In genomic region chr20:25042531-25043498, GRCh38 we compare ENCODE assay signal across 8 cellular contexts. TPM values are rescaled to one million over a fixed set of nuclear protein-coding genes. Genes with fewer than 3 reads are reported as not detected.
DNase-seq lines count a peak whose midpoint lies in the region; ATAC-seq and TF ChIP-seq lines count a peak whose summit lies in the region.

No MANE protein-coding gene starts in this region.

- H3K36me3 ChIP-seq in DOHH2 (ENCODE audit: control insufficient read depth, low read length) (no peaks in the 10 kb centered on the region), left ventricle myocardium inferior (peaks cover 17% of the 10 kb centered on the region)

- 0 out of 2 replicates have a peak, but pooled peaks cover 3% of the 10 kb centered on the region for H4K20me1 ChIP-seq in DOHH2 (ENCODE audit: control insufficient read depth, insufficient read depth, low read depth, low read length)

- H3K27ac ChIP-seq in DOHH2 (ENCODE audit: low read depth, low read length) (0 out of 2 replicates have a peak overlapping the region, but pooled peaks have one; percentile 16), left ventricle myocardium inferior (replicated peaks) (peak overlapping the region; percentile 98), substantia nigra (ENCODE audit: low read depth, low read length, poor library complexity, severe bottlenecking) (peak overlapping the region; percentile 83)

- peak overlapping the region; percentile 89 for H3K27ac Mint-ChIP-seq in activated CD8-positive, alpha-beta T cell treated with anti-CD3 and anti-CD28 coated beads, Interleukin-2, amount 10 ng/mL, durations not matched to agents 7 days and 5 days

- DNase-seq in activated CD8-positive, alpha-beta T cell treated with anti-CD3 and anti-CD28 coated beads, Interleukin-2, amount 10 ng/mL, durations not matched to agents 7 days and 5 days = peak; percentile 77
- peak; percentile 70 for DNase-seq in left ventricle myocardium inferior
- DNase-seq in substantia nigra (lab: John Stamatoyannopoulos, UW) = peak in 19 of 49 donors; percentile 19 to 65 (median 45)
- no peak for DNase-seq in putamen (ENCODE audit: low spot score)
- DNase-seq in 8988T = no peak

- H3K27me3 Mint-ChIP-seq in activated CD8-positive, alpha-beta T cell treated with anti-CD3 and anti-CD28 coated beads, Interleukin-2, amount 10 ng/mL, durations not matched to agents 7 days and 5 days (ENCODE audit: low read depth) = no peaks in the 10 kb centered on the region

- no peaks in the 10 kb centered on the region for H3K9me2 ChIP-seq in DOHH2 (replicated peaks; ENCODE audit: control insufficient read depth, low read length)

- intact Hi-C loops in left ventricle myocardium inferior (cut with micrococcal nuclease) = no loop called here

- H3K4me3 ChIP-seq in DOHH2 (ENCODE audit: low read length) = peak overlapping the region; percentile 47
- H3K4me3 ChIP-seq in left ventricle myocardium inferior = peak overlapping the region; percentile 12

- peaks cover 40% of the 10 kb centered on the region for H3K4me1 ChIP-seq in DOHH2 (ENCODE audit: control insufficient read depth, low read length)
- H3K4me1 ChIP-seq in left ventricle myocardium inferior = peaks cover 98% of the 10 kb centered on the region

- no peak for TF ChIP-seq CTCF in DOHH2 (IDR thresholded peaks at IDR 0.05; ENCODE audit: low read depth, low read length, poor library complexity, severe bottlenecking)
- TF ChIP-seq CTCF in left ventricle myocardium inferior (IDR thresholded peaks at IDR 0.05; ENCODE audit: borderline replicate concordance) = no peak

- H3K9me3 ChIP-seq in DOHH2 (ENCODE audit: control insufficient read depth, insufficient read depth, low read length) (no peaks in the 10 kb centered on the region), left ventricle myocardium inferior (replicated peaks) (no peaks in the 10 kb centered on the region)

- CTCF ChIA-PET in activated CD8-positive, alpha-beta T cell treated with anti-CD3 and anti-CD28 coated beads, Interleukin-2, amount 10 ng/mL, durations not matched to agents 7 days and 5 days (lab: Charles Lee) = no interaction called here

- H3K9me3 Mint-ChIP-seq in activated CD8-positive, alpha-beta T cell treated with anti-CD3 and anti-CD28 coated beads, Interleukin-2, amount 10 ng/mL, durations not matched to agents 7 days and 5 days (ENCODE audit: insufficient read depth) = no peaks in the 10 kb centered on the region

- no peaks in the 10 kb centered on the region for H3K79me2 ChIP-seq in DOHH2 (ENCODE audit: control insufficient read depth, low read length)

- peak; percentile 93 for ATAC-seq in GM21360 (IDR thresholded peaks at IDR 0.05; ENCODE audit: unreplicated experiment)
- ATAC-seq in HG03520 (IDR thresholded peaks at IDR 0.05; ENCODE audit: unreplicated experiment) = peak; percentile 91
- peak; percentile 84 for ATAC-seq in activated CD8-positive, alpha-beta T cell treated with anti-CD3 and anti-CD28 coated beads, Interleukin-2, amount 10 ng/mL, durations not matched to agents 7 days and 5 days

- H3K4me2 ChIP-seq in DOHH2 (ENCODE audit: low read length) = peak overlapping the region; percentile 70

- H3K4me1 Mint-ChIP-seq in activated CD8-positive, alpha-beta T cell treated with anti-CD3 and anti-CD28 coated beads, Interleukin-2, amount 10 ng/mL, durations not matched to agents 7 days and 5 days (ENCODE audit: low read depth) = peaks cover 51% of the 10 kb centered on the region

- no peaks in the 10 kb centered on the region for H3F3A ChIP-seq in DOHH2 (ENCODE audit: control insufficient read depth, insufficient read depth)

- H3K4me3 Mint-ChIP-seq in activated CD8-positive, alpha-beta T cell treated with anti-CD3 and anti-CD28 coated beads, Interleukin-2, amount 10 ng/mL, durations not matched to agents 7 days and 5 days = peak overlapping the region; percentile 37

- POLR2A ChIA-PET in activated CD8-positive, alpha-beta T cell treated with anti-CD3 and anti-CD28 coated beads, Interleukin-2, amount 10 ng/mL, durations not matched to agents 7 days and 5 days (lab: Charles Lee) = interaction anchor here (0.7 to 4.1 kb wide), 2 partner anchors 11 to 15 kb away, joined by 3 to 19 read pairs; partner anchors contain the start of gene ACSS1

- peaks cover 23% of the 10 kb centered on the region for H3K27me3 ChIP-seq in DOHH2 (ENCODE audit: control insufficient read depth, low read length)
- H3K27me3 ChIP-seq in left ventricle myocardium inferior (ENCODE audit: low read depth) = no peaks in the 10 kb centered on the region

- H3K36me3 Mint-ChIP-seq in activated CD8-positive, alpha-beta T cell treated with anti-CD3 and anti-CD28 coated beads, Interleukin-2, amount 10 ng/mL, durations not matched to agents 7 days and 5 days (ENCODE audit: low read depth) = peaks cover 8% of the 10 kb centered on the region

RNA-seq across cellular contexts. Expression of gene ACSS1, which starts 15.1 kb away (rescaled TPM):
- 10 to 100 TPM; 40.9 to 42.5 TPM for total RNA-seq in activated CD8-positive, alpha-beta T cell treated with anti-CD3 and anti-CD28 coated beads, Interleukin-2, amount 10 ng/mL, durations not matched to agents 7 days and 5 days
- total RNA-seq in left ventricle myocardium inferior = 159 TPM

RNA-seq across cellular contexts. Expression of gene VSX1, which starts 39.1 kb away (rescaled TPM):
- total RNA-seq in activated CD8-positive, alpha-beta T cell treated with anti-CD3 and anti-CD28 coated beads, Interleukin-2, amount 10 ng/mL, durations not matched to agents 7 days and 5 days = not detected
- total RNA-seq in left ventricle myocardium inferior = 0.33 TPM

RNA-seq across cellular contexts. Expression of gene APMAP, which starts 50.3 kb away (rescaled TPM):
- 10 to 100 TPM; 43.2 to 44.0 TPM for total RNA-seq in activated CD8-positive, alpha-beta T cell treated with anti-CD3 and anti-CD28 coated beads, Interleukin-2, amount 10 ng/mL, durations not matched to agents 7 days and 5 days
- total RNA-seq in left ventricle myocardium inferior = 23.8 TPM

Comparison
In these comparisons a context has a peak if more than half of its experiments do, and no peak if none do; other contexts are left out.
1. H3K27ac ChIP-seq: peak in every context shown above with its lines; median percentile 98 in left ventricle myocardium inferior; 83 in substantia nigra; 16 in DOHH2.
2. DNase-seq: peak in activated CD8-positive, alpha-beta T cell treated with anti-CD3 and anti-CD28 coated beads, Interleukin-2, amount 10 ng/mL, durations not matched to agents 7 days and 5 days (single experiment) and left ventricle myocardium inferior (single experiment); none in putamen (single experiment) and 8988T (single experiment).
3. Peak in every context shown above with its lines, with median percentiles within 50 percentile points of each other: ATAC-seq.